ENCODE assay signal across 8 cellular contexts in genomic region chr3:196287066-196287404, GRCh38. TPM values are rescaled to one million over a fixed set of nuclear protein-coding genes. Genes with fewer than 3 reads are reported as not detected.
A peak's percentile ranks its signal among the peaks of the same experiment; 100 is the strongest.
DNase-seq lines count a peak whose midpoint lies in the region; ATAC-seq, FAIRE-seq and TF ChIP-seq lines count a peak whose summit lies in the region.

No MANE protein-coding gene starts in this region.

- H3K36me3 ChIP-seq in SU-DHL-6 (ENCODE audit: low read length) (no peaks in the 10 kb centered on the region), duodenal mucosa (ENCODE audit: control insufficient read depth in 1 of 2, insufficient read depth in 2 of 2, low read length in 2 of 2) (peaks cover 0 to 2% of the 10 kb centered on the region in 2 donors), mesodermal cell (ENCODE audit: control insufficient read depth, insufficient read depth, low read length) (peaks cover 6% of the 10 kb centered on the region)

- H3K9me3 ChIP-seq in SU-DHL-6 (ENCODE audit: insufficient read depth, low read length) (no peaks in the 10 kb centered on the region), duodenal mucosa (ENCODE audit: control insufficient read depth in 1 of 2, low read length in 2 of 2) (no peaks in the 10 kb centered on the region), mesodermal cell (ENCODE audit: control insufficient read depth, low read length) (no peaks in the 10 kb centered on the region)

- ATAC-seq in HG02973 (IDR thresholded peaks at IDR 0.05; ENCODE audit: unreplicated experiment) (peak; percentile 20), GM19328 (IDR thresholded peaks at IDR 0.05; ENCODE audit: unreplicated experiment) (no peak)

- WGBS in mesodermal cell (ENCODE audit: insufficient coverage in 2 of 2), 2 experiments = 0 to 2% methylated on average over 16 to 17 of the region's 18 CpGs

- 0 out of 2 replicates have a peak, but pooled peaks cover 5% of the 10 kb centered on the region for H3F3A ChIP-seq in SU-DHL-6 (ENCODE audit: insufficient read depth)

- peaks cover 4% of the 10 kb centered on the region; the same call in 1 of the 2 replicates for H3K79me2 ChIP-seq in SU-DHL-6 (ENCODE audit: insufficient read depth, low read length)

- H3K4me2 ChIP-seq in SU-DHL-6 (ENCODE audit: low read depth, low read length, poor library complexity, severe bottlenecking) = peak overlapping the region; percentile 89

- H3K4me1 ChIP-seq in duodenal mucosa (ENCODE audit: control insufficient read depth in 1 of 2, insufficient read depth in 2 of 2, low read length in 2 of 2) (peaks cover 16 to 24% of the 10 kb centered on the region in 2 donors), mesodermal cell (ENCODE audit: control insufficient read depth, insufficient read depth, low read length, poor library complexity, severe bottlenecking) (peaks cover 18% of the 10 kb centered on the region)

- FAIRE-seq in GM12892 (lab: Jason Lieb, UNC) = peak; percentile 46

- peak overlapping the region; percentile 78 for H3K9ac ChIP-seq in SU-DHL-6 (ENCODE audit: low read length)
- H3K9ac ChIP-seq in duodenal mucosa (ENCODE audit: low read depth in 1 of 2, low read length in 2 of 2) = peak overlapping the region; percentile 90 to 100

- H3K9me2 ChIP-seq in SU-DHL-6 (replicated peaks; ENCODE audit: insufficient read depth, low read length) = no peaks in the 10 kb centered on the region

- no peak for TF ChIP-seq POLR2A in GM12892 (IDR thresholded peaks at IDR 0.05; ENCODE audit: low read depth, low read length)

- no peak for TF ChIP-seq CTCF in SU-DHL-6 (IDR thresholded peaks at IDR 0.05; ENCODE audit: insufficient read depth, low read length, poor library complexity, severe bottlenecking)

- H3K27ac ChIP-seq in SU-DHL-6 (ENCODE audit: low read depth, low read length) (no peak overlapping the region), duodenal mucosa (ENCODE audit: low read depth, low read length) (peak overlapping the region; percentile 85), mesodermal cell (ENCODE audit: low read depth, low read length, severe bottlenecking) (peak overlapping the region; percentile 95), substantia nigra (ENCODE audit: low read depth, low read length, poor library complexity, severe bottlenecking) (peak overlapping the region; percentile 90)

- H3K4me3 ChIP-seq in SU-DHL-6 (ENCODE audit: insufficient read depth, low read length, poor library complexity, severe bottlenecking) (peak overlapping the region; percentile 66), duodenal mucosa (ENCODE audit: low read depth in 1 of 2, low read length in 2 of 2) (peak overlapping the region; percentile 96 to 100), mesodermal cell (ENCODE audit: extremely low read depth, insufficient read depth, low read length, poor library complexity, severe bottlenecking) (peak overlapping the region; percentile 92)

- no peak for DNase-seq in GM12892 (ENCODE audit: insufficient read length)
- DNase-seq in substantia nigra (lab: John Stamatoyannopoulos, UW) = peak in 13 of 49 donors; percentile 25 to 71 (median 45)
- no peak for DNase-seq in NCI-H1105 treated with DMSO at 0.1 percent for 48 hours (lab: John Stamatoyannopoulos, UW)

- H4K20me1 ChIP-seq in SU-DHL-6 (ENCODE audit: low read depth, low read length) = no peaks in the 10 kb centered on the region

- peak overlapping the region; percentile 91 for H2AFZ ChIP-seq in SU-DHL-6 (ENCODE audit: low read depth, low read length, severe bottlenecking)

- no peaks in the 10 kb centered on the region for H3K27me3 ChIP-seq in SU-DHL-6 (ENCODE audit: low read length)
- H3K27me3 ChIP-seq in duodenal mucosa (ENCODE audit: control insufficient read depth in 1 of 2, insufficient read depth in 2 of 2, low read length in 2 of 2) = no peaks in the 10 kb centered on the region

RNA-seq across cellular contexts. Expression of gene PCYT1A, which starts 0.5 kb away (rescaled TPM):
- polyA plus RNA-seq in GM12892 (2012; ENCODE audit: missing spikeins) = 27.0 TPM
- 32.5 TPM for polyA plus RNA-seq in mesodermal cell (2013, experiment 1 of 2)
- polyA plus RNA-seq in mesodermal cell (2013, experiment 2 of 2) = 28.7 TPM

RNA-seq across cellular contexts. Expression of gene DYNLT2B, which starts 31.0 kb away (rescaled TPM):
- 25.6 TPM for polyA plus RNA-seq in GM12892 (2012; ENCODE audit: missing spikeins)
- polyA plus RNA-seq in mesodermal cell (2013, experiment 1 of 2) = 40.5 TPM
- polyA plus RNA-seq in mesodermal cell (2013, experiment 2 of 2) = 41.5 TPM

RNA-seq across cellular contexts. Expression of gene TM4SF19, which starts 51.2 kb away (rescaled TPM):
- 1.2 TPM for polyA plus RNA-seq in GM12892 (2012; ENCODE audit: missing spikeins)
- not detected for polyA plus RNA-seq in mesodermal cell (2013, experiment 1 of 2)
- polyA plus RNA-seq in mesodermal cell (2013, experiment 2 of 2) = not detected
